19 cellular contexts compared by ENCODE assay signal in genomic region chr7:87075671-87076404, GRCh38. TPM values are rescaled to one million over a fixed set of nuclear protein-coding genes. Genes with fewer than 3 reads are reported as not detected.
A peak's percentile ranks its signal among the peaks of the same experiment; 100 is the strongest.
DNase-seq lines count a peak whose midpoint lies in the region; ATAC-seq and TF ChIP-seq lines count a peak whose summit lies in the region.
"Had no signal": no experiment of that assay in that cellular context is flagged by ENCODE, and none has a peak within 500 bp of the region (broad histone marks: within the 10 kb centered on the region; RNA-seq: fewer than 3 reads in every experiment).

No MANE protein-coding gene starts in this region.

- no peak overlapping the region for H3K4me3 Mint-ChIP-seq in activated T-helper 2 cell treated with anti-CD3 and anti-CD28 coated beads, Interferon-gamma antibody, Interleukin-2, Interleukin-4, amounts not matched to agents 10 μg/mL and 5 μg/mL and 100 μg/mL, durations not matched to agents 14 hours and 24 hours and 36 hours (ENCODE audit: low read depth)
- no peak overlapping the region for H3K4me3 Mint-ChIP-seq in CD4-positive, alpha-beta T cell
- H3K4me3 Mint-ChIP-seq: activated T-helper 1 cell treated with anti-CD3 and anti-CD28 coated beads, Interleukin-12 subunit alpha, Interleukin-12 subunit beta, Interleukin-2, Interleukin-4 antibody, amounts not matched to agents 30 ng/mL and 10 ng/mL and 1 ng/mL, durations not matched to agents 14 hours and 24 hours and 36 hours had no signal

- no peak overlapping the region for H3K4me3 ChIP-seq in OCI-LY1 (ENCODE audit: low read depth, low read length, poor library complexity, severe bottlenecking)
- H3K4me3 ChIP-seq in foreskin fibroblast (ENCODE audit: low read depth in 1 of 2, low read length in 2 of 2): no peak overlapping the region
- H3K4me3 ChIP-seq: stomach, vagina had no signal

- intact Hi-C loops in activated T-helper 2 cell treated with anti-CD3 and anti-CD28 coated beads, Interferon-gamma antibody, Interleukin-2, Interleukin-4, amounts not matched to agents 10 μg/mL and 5 μg/mL and 100 μg/mL, durations not matched to agents 14 hours and 24 hours and 36 hours (cut with micrococcal nuclease): loop anchor here (10.0 kb wide), 1 partner anchor 59 kb away; no protein-coding TSS in a partner anchor
- intact Hi-C loops in CD4-positive, alpha-beta T cell (cut with DNase I, micrococcal nuclease): no loop called here

- peak overlapping the region; percentile 37; the same call in 1 of the 2 replicates for H2AFZ ChIP-seq in OCI-LY1 (ENCODE audit: low read length)

- CTCF ChIA-PET in CD4-positive, alpha-beta T cell (lab: Charles Lee): interaction anchor here (1.0 kb wide), 1 partner anchor 73 kb away, joined by 4 read pairs; no protein-coding TSS in a partner anchor

- H3K36me3 ChIP-seq in OCI-LY1 (ENCODE audit: insufficient read depth, low read length): no peaks in the 10 kb centered on the region
- H3K36me3 ChIP-seq: stomach, vagina had no signal

- POLR2A ChIA-PET in CD4-positive, alpha-beta T cell (lab: Charles Lee): interaction anchor here (0.7 kb wide), 1 partner anchor 486 kb away, joined by 4 read pairs; no protein-coding TSS in a partner anchor

- peaks cover 15% of the 10 kb centered on the region for H3K27me3 Mint-ChIP-seq in activated T-helper 2 cell treated with anti-CD3 and anti-CD28 coated beads, Interferon-gamma antibody, Interleukin-2, Interleukin-4, amounts not matched to agents 10 μg/mL and 5 μg/mL and 100 μg/mL, durations not matched to agents 14 hours and 24 hours and 36 hours (ENCODE audit: low read depth)
- peaks cover 12% of the 10 kb centered on the region for H3K27me3 Mint-ChIP-seq in CD4-positive, alpha-beta T cell

- H3K4me1 ChIP-seq in OCI-LY1 (ENCODE audit: insufficient read depth, low read length, severe bottlenecking): peaks cover 24% of the 10 kb centered on the region
- H3K4me1 ChIP-seq: stomach, vagina had no signal

- no peaks in the 10 kb centered on the region for H3K9me2 ChIP-seq in OCI-LY1 (ENCODE audit: low read depth, low read length)

- peak overlapping the region; percentile 64 for H3K27ac ChIP-seq in OCI-LY1 (ENCODE audit: low read depth, low read length, poor library complexity, severe bottlenecking)
- H3K27ac ChIP-seq in CD4-positive, alpha-beta T cell (ENCODE audit: low read depth, low read length): no peak overlapping the region
- H3K27ac ChIP-seq: stomach, vagina had no signal

- no peak for TF ChIP-seq CTCF in OCI-LY1 (IDR thresholded peaks at IDR 0.05; ENCODE audit: low read length)
- TF ChIP-seq CTCF in foreskin fibroblast (IDR thresholded peaks at IDR 0.05; ENCODE audit: low read depth, low read length): no peak
- no peak for TF ChIP-seq CTCF in CD4-positive, alpha-beta T cell (IDR thresholded peaks at IDR 0.05)

- no peaks in the 10 kb centered on the region for H3K9me3 ChIP-seq in OCI-LY1 (ENCODE audit: low read length)
- no peaks in the 10 kb centered on the region for H3K9me3 ChIP-seq in CD4-positive, alpha-beta T cell (ENCODE audit: control insufficient read depth, low read length)
- H3K9me3 ChIP-seq: stomach, vagina had no signal

- ATAC-seq in GM18517 (IDR thresholded peaks at IDR 0.05; ENCODE audit: unreplicated experiment): peak; percentile 80
- ATAC-seq in GM19463 (IDR thresholded peaks at IDR 0.05; ENCODE audit: unreplicated experiment): peak; percentile 82
- peak; percentile 90 for ATAC-seq in HG02870 (IDR thresholded peaks at IDR 0.05; ENCODE audit: unreplicated experiment)
- ATAC-seq in CD4-positive, alpha-beta T cell (ENCODE audit: poor library complexity): no peak
- ATAC-seq in HG03571 (IDR thresholded peaks at IDR 0.05; ENCODE audit: unreplicated experiment): no peak
- ATAC-seq: left ventricle myocardium superior had no signal

- H3K4me1 Mint-ChIP-seq in activated T-helper 2 cell treated with anti-CD3 and anti-CD28 coated beads, Interferon-gamma antibody, Interleukin-2, Interleukin-4, amounts not matched to agents 10 μg/mL and 5 μg/mL and 100 μg/mL, durations not matched to agents 14 hours and 24 hours and 36 hours (ENCODE audit: low read depth): peaks cover 2% of the 10 kb centered on the region
- H3K4me1 Mint-ChIP-seq in CD4-positive, alpha-beta T cell (ENCODE audit: low read depth): peaks cover 9% of the 10 kb centered on the region

- peak overlapping the region; percentile 28 for H3K4me2 ChIP-seq in OCI-LY1 (ENCODE audit: low read length)

- no peaks in the 10 kb centered on the region for H3K27me3 ChIP-seq in OCI-LY1 (ENCODE audit: insufficient read depth, low read length)
- H3K27me3 ChIP-seq in CD4-positive, alpha-beta T cell (ENCODE audit: control insufficient read depth, insufficient read depth, low read length): no peaks in the 10 kb centered on the region
- H3K27me3 ChIP-seq: stomach, vagina had no signal

- no peaks in the 10 kb centered on the region for H3K36me3 Mint-ChIP-seq in activated T-helper 2 cell treated with anti-CD3 and anti-CD28 coated beads, Interferon-gamma antibody, Interleukin-2, Interleukin-4, amounts not matched to agents 10 μg/mL and 5 μg/mL and 100 μg/mL, durations not matched to agents 14 hours and 24 hours and 36 hours (ENCODE audit: low read depth)
- no peaks in the 10 kb centered on the region for H3K36me3 Mint-ChIP-seq in CD4-positive, alpha-beta T cell (ENCODE audit: low read depth)

- H3K27ac Mint-ChIP-seq in activated T-helper 2 cell treated with anti-CD3 and anti-CD28 coated beads, Interferon-gamma antibody, Interleukin-2, Interleukin-4, amounts not matched to agents 10 μg/mL and 5 μg/mL and 100 μg/mL, durations not matched to agents 14 hours and 24 hours and 36 hours: no peak overlapping the region
- no peak overlapping the region for H3K27ac Mint-ChIP-seq in CD4-positive, alpha-beta T cell
- H3K27ac Mint-ChIP-seq: activated T-helper 1 cell treated with anti-CD3 and anti-CD28 coated beads, Interleukin-12 subunit alpha, Interleukin-12 subunit beta, Interleukin-2, Interleukin-4 antibody, amounts not matched to agents 30 ng/mL and 10 ng/mL and 1 ng/mL, durations not matched to agents 14 hours and 24 hours and 36 hours had no signal

- H3K79me2 ChIP-seq in OCI-LY1 (ENCODE audit: insufficient read depth, low read length): no peaks in the 10 kb centered on the region

- no peaks in the 10 kb centered on the region for H3F3A ChIP-seq in OCI-LY1 (ENCODE audit: insufficient read depth, low read length)

- no peak for DNase-seq in foreskin fibroblast
- no peak for DNase-seq in activated T-helper 2 cell treated with anti-CD3 and anti-CD28 coated beads, Interferon-gamma antibody, Interleukin-2, Interleukin-4, amounts not matched to agents 10 μg/mL and 5 μg/mL and 100 μg/mL, durations not matched to agents 14 hours and 24 hours and 36 hours (ENCODE audit: low spot score)
- DNase-seq in CD4-positive, alpha-beta T cell: no peak
- DNase-seq: amygdala, cerebellar nuclear complex, foreskin melanocyte, H7, left ventricle myocardium superior, NCI-H1048, NCI-H2171 treated with DMSO at 0.1 percent for 48 hours, SHP77 treated with DMSO at 0.1 percent for 48 hours, stomach had no signal

- no peak overlapping the region for H3K9ac ChIP-seq in OCI-LY1 (ENCODE audit: low read length)

- H4K20me1 ChIP-seq in OCI-LY1 (ENCODE audit: insufficient read depth, low read length): no peaks in the 10 kb centered on the region

- H3K9me3 Mint-ChIP-seq in activated T-helper 2 cell treated with anti-CD3 and anti-CD28 coated beads, Interferon-gamma antibody, Interleukin-2, Interleukin-4, amounts not matched to agents 10 μg/mL and 5 μg/mL and 100 μg/mL, durations not matched to agents 14 hours and 24 hours and 36 hours: no peaks in the 10 kb centered on the region
- no peaks in the 10 kb centered on the region for H3K9me3 Mint-ChIP-seq in CD4-positive, alpha-beta T cell
- H3K9me3 Mint-ChIP-seq: activated T-helper 1 cell treated with anti-CD3 and anti-CD28 coated beads, Interleukin-12 subunit alpha, Interleukin-12 subunit beta, Interleukin-2, Interleukin-4 antibody, amounts not matched to agents 30 ng/mL and 10 ng/mL and 1 ng/mL, durations not matched to agents 14 hours and 24 hours and 36 hours had no signal

RNA-seq across cellular contexts. Expression of gene ELAPOR2, which starts 16.4 kb away (rescaled TPM):
- 2.4 and 2.7 TPM in 2 replicates for total RNA-seq in activated T-helper 2 cell treated with anti-CD3 and anti-CD28 coated beads, Interferon-gamma antibody, Interleukin-2, Interleukin-4, amounts not matched to agents 10 μg/mL and 5 μg/mL and 100 μg/mL, durations not matched to agents 14 hours and 24 hours and 36 hours
- total RNA-seq in CD4-positive, alpha-beta T cell: 1 to 10 TPM; 7.2 to 7.7 TPM

Comparison
In these comparisons a context has a peak if more than half of its experiments do, and no peak if none do; other contexts are left out.
1. ATAC-seq: peak in GM18517 (single experiment), GM19463 (single experiment) and HG02870 (single experiment); none in CD4-positive, alpha-beta T cell (single experiment) and HG03571 (single experiment).